ENCODE assay signal across 1 cellular context in genomic region chr21:44316277-44316900, GRCh38.
TF ChIP-seq lines count a peak whose summit lies in the region.

No MANE protein-coding gene starts in this region.

TF ChIP-seq in endothelial cell of umbilical vein, 7 proteins besides CTCF, POLR2A, EP300 and RAD21:
- TF ChIP-seq POLR2AphosphoS5 (IDR thresholded peaks at IDR 0.05; ENCODE audit: insufficient read depth, low read depth, low read length): peak; percentile 27
- no peak for TF ChIP-seq GATA2 (IDR thresholded peaks at IDR 0.05; ENCODE audit: insufficient read depth, insufficient read length, low read depth, low read length)
- TF ChIP-seq EZH2 (IDR thresholded peaks at IDR 0.05; ENCODE audit: borderline replicate concordance, low read depth, low read length, severe bottlenecking): no peak
